In the genomic region with DNA sequence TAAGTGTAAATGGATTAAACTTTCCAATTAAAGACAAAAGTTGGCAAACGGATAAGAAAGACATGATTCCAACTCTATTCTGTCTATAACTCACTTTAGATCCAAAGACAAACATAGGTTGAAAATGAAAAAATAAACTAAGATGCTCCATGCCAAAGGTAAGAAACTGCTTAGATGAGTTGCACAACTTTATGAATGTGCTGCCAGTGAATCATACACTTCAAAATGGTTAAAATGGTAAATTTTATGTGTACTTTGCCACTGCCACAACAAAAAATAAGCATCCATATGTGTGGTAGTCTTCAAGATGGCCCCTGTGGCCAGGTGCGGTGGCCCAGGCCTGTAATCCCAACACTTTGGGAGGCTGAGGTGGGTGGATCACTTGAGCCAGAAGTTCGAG, we compare ENCODE assay signal across 24 cellular contexts. TPM values are rescaled to one million over a fixed set of nuclear protein-coding genes. Genes with fewer than 3 reads are reported as not detected.
DNase-seq lines count a peak whose midpoint lies in the region; ATAC-seq and TF ChIP-seq lines count a peak whose summit lies in the region.
"Had no signal": no experiment of that assay in that cellular context is flagged by ENCODE, and none has a peak within 500 bp of the region (broad histone marks: within the 10 kb centered on the region; RNA-seq: fewer than 3 reads in every experiment).

No MANE protein-coding gene starts in this region.

- CTCF ChIA-PET in activated CD4-positive, alpha-beta T cell treated with anti-CD3 and anti-CD28 coated beads for 36 hours (lab: Charles Lee), result interaction anchor here (0.8 to 1.9 kb wide), 6 partner anchors 9 to 82 kb away, joined by 3 to 8 read pairs (median 4); no protein-coding TSS in a partner anchor
- CTCF ChIA-PET in T-cell (lab: Charles Lee), result interaction anchor here in 1 of 2 donors (0.7 to 1.0 kb wide), 3 partner anchors 11 to 381 kb away, joined by 3 to 4 read pairs (median 3); no protein-coding TSS in a partner anchor

- H3K9me3 ChIP-seq in GM23248 (ENCODE audit: low read depth), result no peaks in the 10 kb centered on the region
- H3K9me3 ChIP-seq: A549, BE2C had no signal

- H3K79me2 ChIP-seq in GM23248 (ENCODE audit: insufficient read depth), result no peaks in the 10 kb centered on the region

- no peaks in the 10 kb centered on the region for H3F3A ChIP-seq in GM23248 (ENCODE audit: insufficient read depth)

- H3K4me1 Mint-ChIP-seq in activated CD4-positive, alpha-beta T cell treated with anti-CD3 and anti-CD28 coated beads for 36 hours, result peaks cover 61% of the 10 kb centered on the region
- H3K4me1 Mint-ChIP-seq in T-cell, result peaks cover 34 to 41% (median 36%) of the 10 kb centered on the region in 3 donors
- peaks cover 40% of the 10 kb centered on the region for H3K4me1 Mint-ChIP-seq in activated naive CD8-positive, alpha-beta T cell treated with anti-CD3 and anti-CD28 coated beads, Interleukin-2, amount 50 U/mL, for 24 hours

- H3K27ac Mint-ChIP-seq in activated CD4-positive, alpha-beta T cell treated with anti-CD3 and anti-CD28 coated beads for 36 hours, result no peak overlapping the region
- peak overlapping the region; percentile 2 to 49 for H3K27ac Mint-ChIP-seq in T-cell
- no peak overlapping the region for H3K27ac Mint-ChIP-seq in activated naive CD8-positive, alpha-beta T cell treated with anti-CD3 and anti-CD28 coated beads, Interleukin-2, amount 50 U/mL, for 24 hours
- H3K27ac Mint-ChIP-seq: CD4-positive, alpha-beta T cell; GM23338 had no signal

- H3K4me3 ChIP-seq in GM23248 (no peak overlapping the region), fibroblast of mammary gland (ENCODE audit: control insufficient read depth, low read depth, low read length) (no peak overlapping the region)
- H3K4me3 ChIP-seq: A549; BLaER1 treated with 17β-estradiol and CSF1 and Interleukin-3, amounts not matched to agents 10 nM and 100 nM; GM12878; GM23338 had no signal

- no peaks in the 10 kb centered on the region for H3K27me3 Mint-ChIP-seq in activated CD4-positive, alpha-beta T cell treated with anti-CD3 and anti-CD28 coated beads for 36 hours
- H3K27me3 Mint-ChIP-seq in T-cell, result no peaks in the 10 kb centered on the region
- H3K27me3 Mint-ChIP-seq in activated naive CD8-positive, alpha-beta T cell treated with anti-CD3 and anti-CD28 coated beads, Interleukin-2, amount 50 U/mL, for 24 hours, result no peaks in the 10 kb centered on the region
- H3K27me3 Mint-ChIP-seq: CD4-positive, alpha-beta T cell; CD8-positive, alpha-beta memory T cell had no signal

- 95 to 98% methylated on average over 3 of the region's 3 CpGs for WGBS in GM23248 (ENCODE audit: low coverage in 1 of 2, low lambda C conversion rate in 2 of 2, missing lambda C conversion rate in 2 of 2), 2 experiments

- POLR2A ChIA-PET in activated CD4-positive, alpha-beta T cell treated with anti-CD3 and anti-CD28 coated beads for 36 hours (lab: Charles Lee), result interaction anchor here (0.6 to 1.0 kb wide), 2 partner anchors 24 to 238 kb away, joined by 3 to 4 read pairs; no protein-coding TSS in a partner anchor
- POLR2A ChIA-PET in T-cell (lab: Charles Lee), result interaction anchor here in 1 of 2 donors (0.6 kb wide), 1 partner anchor 23 kb away, joined by 5 read pairs; no protein-coding TSS in a partner anchor

- H4K20me1 ChIP-seq in GM23248 (ENCODE audit: insufficient read depth), result no peaks in the 10 kb centered on the region
- H4K20me1 ChIP-seq: BLaER1 treated with 17β-estradiol and CSF1 and Interleukin-3, amounts not matched to agents 10 nM and 100 nM had no signal

- no peak for TF ChIP-seq CTCF in fibroblast of mammary gland (conservative IDR thresholded peaks at IDR 0.05; ENCODE audit: control insufficient read depth, insufficient read depth, low read depth, low read length)

- no peak overlapping the region for H3K9ac ChIP-seq in GM23248
- H3K9ac ChIP-seq: BLaER1 treated with 17β-estradiol and CSF1 and Interleukin-3, amounts not matched to agents 10 nM and 100 nM had no signal

- no peaks in the 10 kb centered on the region for H3K4me1 ChIP-seq in GM23248 (ENCODE audit: insufficient read depth)

- peaks cover 2% of the 10 kb centered on the region for H3K9me3 Mint-ChIP-seq in activated CD4-positive, alpha-beta T cell treated with anti-CD3 and anti-CD28 coated beads for 36 hours (ENCODE audit: low read depth)
- H3K9me3 Mint-ChIP-seq in T-cell, result no peaks in the 10 kb centered on the region
- peaks cover 4% of the 10 kb centered on the region for H3K9me3 Mint-ChIP-seq in activated naive CD8-positive, alpha-beta T cell treated with anti-CD3 and anti-CD28 coated beads, Interleukin-2, amount 50 U/mL, for 24 hours
- H3K9me3 Mint-ChIP-seq: CD4-positive, alpha-beta T cell; CD8-positive, alpha-beta memory T cell; GM23338; H9 had no signal

- peak; percentile 21 for ATAC-seq in activated CD4-positive, alpha-beta T cell treated with anti-CD3 and anti-CD28 coated beads for 36 hours
- no peak for ATAC-seq in T-cell (replicated peaks in 1 of 4)
- no peak for ATAC-seq in activated naive CD8-positive, alpha-beta T cell treated with anti-CD3 and anti-CD28 coated beads, Interleukin-2, amount 50 U/mL, for 24 hours
- ATAC-seq: A549, GM12878, GM23338, HCT116 had no signal

- no peak overlapping the region for H2AFZ ChIP-seq in GM23248
- H2AFZ ChIP-seq: GM23338 had no signal

- H3K4me2 ChIP-seq in GM23248 (ENCODE audit: unreplicated experiment), result no peak overlapping the region
- H3K4me2 ChIP-seq: A549; BLaER1 treated with 17β-estradiol and CSF1 and Interleukin-3, amounts not matched to agents 10 nM and 100 nM; GM23338 had no signal

- no peaks in the 10 kb centered on the region for H3K36me3 ChIP-seq in GM23248 (ENCODE audit: low read depth)
- H3K36me3 ChIP-seq: BE2C had no signal

- no peak overlapping the region for H3K4me3 Mint-ChIP-seq in activated CD4-positive, alpha-beta T cell treated with anti-CD3 and anti-CD28 coated beads for 36 hours
- no peak overlapping the region for H3K4me3 Mint-ChIP-seq in T-cell
- no peak overlapping the region for H3K4me3 Mint-ChIP-seq in activated naive CD8-positive, alpha-beta T cell treated with anti-CD3 and anti-CD28 coated beads, Interleukin-2, amount 50 U/mL, for 24 hours
- H3K4me3 Mint-ChIP-seq: CD14-positive monocyte; CD4-positive, alpha-beta T cell; CD8-positive, alpha-beta memory T cell; GM23338; H9 had no signal

- in situ Hi-C loops in GM23248 (cut with MboI), result no loop called here

- no peaks in the 10 kb centered on the region for H3K9me2 ChIP-seq in GM23248 (ENCODE audit: insufficient read depth)

- no peak overlapping the region for H3K27ac ChIP-seq in GM23248
- H3K27ac ChIP-seq: A549; BLaER1 treated with 17β-estradiol and CSF1 and Interleukin-3, amounts not matched to agents 10 nM and 100 nM had no signal

- H3K27me3 ChIP-seq in GM23248 (replicated peaks; ENCODE audit: insufficient read depth), result no peaks in the 10 kb centered on the region
- H3K27me3 ChIP-seq: BE2C; BLaER1 treated with 17β-estradiol and CSF1 and Interleukin-3, amounts not matched to agents 10 nM and 100 nM had no signal

- intact Hi-C loops in activated CD4-positive, alpha-beta T cell treated with anti-CD3 and anti-CD28 coated beads for 36 hours (cut with DNase I, micrococcal nuclease), result loop anchor here in 1 of 2 experiments (5.0 kb wide), 1 partner anchor 36 kb away; no protein-coding TSS in a partner anchor

- H3K36me3 Mint-ChIP-seq in activated CD4-positive, alpha-beta T cell treated with anti-CD3 and anti-CD28 coated beads for 36 hours (ENCODE audit: low read depth), result peaks cover 18% of the 10 kb centered on the region
- peaks cover 4% of the 10 kb centered on the region for H3K36me3 Mint-ChIP-seq in T-cell
- peaks cover 15% of the 10 kb centered on the region for H3K36me3 Mint-ChIP-seq in activated naive CD8-positive, alpha-beta T cell treated with anti-CD3 and anti-CD28 coated beads, Interleukin-2, amount 50 U/mL, for 24 hours (ENCODE audit: low read depth)

- DNase-seq in activated CD4-positive, alpha-beta T cell treated with anti-CD3 and anti-CD28 coated beads for 36 hours, result no peak
- DNase-seq in activated CD4-positive, alpha-beta T cell treated with anti-CD3 and anti-CD28 coated beads for 48 hours, result no peak
- peak; percentile 23 for DNase-seq in GM23248
- no peak for DNase-seq in T-cell
- peak; percentile 24 for DNase-seq in fibroblast of mammary gland (ENCODE audit: low read depth)
- no peak for DNase-seq in activated naive CD8-positive, alpha-beta T cell treated with anti-CD3 and anti-CD28 coated beads, Interleukin-2, amount 50 U/mL, for 24 hours
- no peak for DNase-seq in retina
- DNase-seq: 8988T; ACHN; AML-193; BE2C; CD4-positive, alpha-beta T cell; CD8-positive, alpha-beta memory T cell; DMS 273 treated with DMSO at 0.1 percent for 48 hours; DMS79; EL; GDM1; H9 had no signal

RNA-seq across cellular contexts. Expression of gene NSL1, which starts 45.0 kb away (rescaled TPM):
- 10 to 100 TPM; 39.2 to 40.9 TPM for total RNA-seq in activated CD4-positive, alpha-beta T cell treated with anti-CD3 and anti-CD28 coated beads for 36 hours
- 30.7 and 34.9 TPM in 2 replicates for total RNA-seq in GM23248 (2014; rRNA removed; shearing (Covaris generic))
- 32.0 and 38.0 TPM in 2 replicates for polyA plus RNA-seq in GM23248 (2016; fragmentation: Nextera tagmentation; extraction: Ambion mirVana)
- 10 to 100 TPM; 24.2 to 37.8 (median 29.7) TPM for total RNA-seq in T-cell

RNA-seq across cellular contexts. Expression of gene TATDN3, which starts 45.1 kb away (rescaled TPM):
- 10 to 100 TPM; 13.8 to 15.2 TPM for total RNA-seq in activated CD4-positive, alpha-beta T cell treated with anti-CD3 and anti-CD28 coated beads for 36 hours
- total RNA-seq in GM23248 (2014; rRNA removed; shearing (Covaris generic)), result 12.4 and 14.8 TPM in 2 replicates
- 14.9 and 18.9 TPM in 2 replicates for polyA plus RNA-seq in GM23248 (2016; fragmentation: Nextera tagmentation; extraction: Ambion mirVana)
- 10 to 100 TPM in 4 of 5 donors, 1 to 10 TPM in 1; 9.5 to 14.7 (median 12.9) TPM for total RNA-seq in T-cell

RNA-seq across cellular contexts. Expression of gene BATF3, which starts 46.9 kb away (rescaled TPM):
- 100 to 1,000 TPM; 129 to 149 TPM for total RNA-seq in activated CD4-positive, alpha-beta T cell treated with anti-CD3 and anti-CD28 coated beads for 36 hours
- 0.86 and 1.4 TPM in 2 replicates for total RNA-seq in GM23248 (2014; rRNA removed; shearing (Covaris generic))
- polyA plus RNA-seq in GM23248 (2016; fragmentation: Nextera tagmentation; extraction: Ambion mirVana), result 0.46 and 0.60 TPM in 2 replicates
- 1 to 10 TPM in 3 of 5 donors, under 1 TPM in 2; 0.30 to 3.2 (median 2.1) TPM for total RNA-seq in T-cell

Comparison
In these comparisons a context has a peak if more than half of its experiments do, and no peak if none do; other contexts are left out.
1. DNase-seq: peak in GM23248 (single experiment) and fibroblast of mammary gland (single experiment); none in activated CD4-positive, alpha-beta T cell treated with anti-CD3 and anti-CD28 coated beads for 36 hours (single experiment), activated CD4-positive, alpha-beta T cell treated with anti-CD3 and anti-CD28 coated beads for 48 hours (single experiment), T-cell (0 of 34), activated naive CD8-positive, alpha-beta T cell treated with anti-CD3 and anti-CD28 coated beads, Interleukin-2, amount 50 U/mL, for 24 hours (single experiment) and retina (single experiment).
2. H3K27ac Mint-ChIP-seq: peak in T-cell (2 of 2); none in activated CD4-positive, alpha-beta T cell treated with anti-CD3 and anti-CD28 coated beads for 36 hours (single experiment) and activated naive CD8-positive, alpha-beta T cell treated with anti-CD3 and anti-CD28 coated beads, Interleukin-2, amount 50 U/mL, for 24 hours (single experiment).
3. RNA of gene BATF3, which starts 46.9 kb away (total RNA-seq): 129 to 149 TPM in activated CD4-positive, alpha-beta T cell treated with anti-CD3 and anti-CD28 coated beads for 36 hours; 0.30 to 3.2 TPM in T-cell and 0.86 to 1.4 TPM in GM23248; every median in the first group is over 10 times any median in the second.